In genomic region chr10:133334495-133335237, GRCh38 we compare ENCODE assay signal across 9 cellular contexts. TPM values are rescaled to one million over a fixed set of nuclear protein-coding genes. Genes with fewer than 3 reads are reported as not detected.
A peak's percentile ranks its signal among the peaks of the same experiment; 100 is the strongest.
DNase-seq lines count a peak whose midpoint lies in the region; ATAC-seq and TF ChIP-seq lines count a peak whose summit lies in the region.
"Had no signal": no experiment of that assay in that cellular context is flagged by ENCODE, and none has a peak within 500 bp of the region (broad histone marks: within the 10 kb centered on the region; RNA-seq: fewer than 3 reads in every experiment).

No MANE protein-coding gene starts in this region.

- no peak for TF ChIP-seq CTCF in GM23338 (conservative IDR thresholded peaks at IDR 0.05; ENCODE audit: low read depth in 2 of 2)
- TF ChIP-seq CTCF in activated CD8-positive, alpha-beta T cell treated with anti-CD3 and anti-CD28 coated beads for 36 hours (IDR thresholded peaks at IDR 0.05) = no peak
- TF ChIP-seq CTCF in glutamatergic neuron (IDR thresholded peaks at IDR 0.05; ENCODE audit: partially characterized antibody, unreplicated experiment) = no peak

- peaks cover 17% of the 10 kb centered on the region for H3K9me3 Mint-ChIP-seq in GM23338
- H3K9me3 Mint-ChIP-seq in activated CD8-positive, alpha-beta T cell treated with anti-CD3 and anti-CD28 coated beads for 36 hours = no peaks in the 10 kb centered on the region
- peaks cover 3% of the 10 kb centered on the region for H3K9me3 Mint-ChIP-seq in glutamatergic neuron (ENCODE audit: unreplicated experiment)

- H3K9me2 ChIP-seq in GM23338 (ENCODE audit: insufficient read depth) = no peaks in the 10 kb centered on the region

- H3K4me1 Mint-ChIP-seq in GM23338 (no peaks in the 10 kb centered on the region; the same call in 1 of the 3 replicates), glutamatergic neuron (ENCODE audit: low read depth, unreplicated experiment) (no peaks in the 10 kb centered on the region)
- peaks cover 9% of the 10 kb centered on the region for H3K4me1 Mint-ChIP-seq in activated CD8-positive, alpha-beta T cell treated with anti-CD3 and anti-CD28 coated beads for 36 hours (ENCODE audit: low read depth)

- H3K4me2 ChIP-seq in GM23338 = peak overlapping the region; percentile 80

- H3K4me1 ChIP-seq in GM23338 (ENCODE audit: insufficient read depth) = no peaks in the 10 kb centered on the region

- H3F3A ChIP-seq in GM23338 (replicated peaks; ENCODE audit: low read depth) = 0 out of 2 replicates have a peak, but pooled peaks cover 3% of the 10 kb centered on the region

- H3K4me3 Mint-ChIP-seq in GM23338 (peak overlapping the region; percentile 70), glutamatergic neuron (ENCODE audit: unreplicated experiment) (peak overlapping the region; percentile 68)
- H3K4me3 Mint-ChIP-seq in activated CD8-positive, alpha-beta T cell treated with anti-CD3 and anti-CD28 coated beads for 36 hours = peak overlapping the region; percentile 56

- peak overlapping the region; percentile 80; the same call in 1 of the 2 replicates for H2AFZ ChIP-seq in GM23338

- intact Hi-C loops in activated CD8-positive, alpha-beta T cell treated with anti-CD3 and anti-CD28 coated beads for 36 hours (cut with micrococcal nuclease) = no loop called here
- intact Hi-C loops in sciatic nerve (cut with DNase I) = no loop called here

- no peaks in the 10 kb centered on the region for H4K20me1 ChIP-seq in GM23338 (replicated peaks; ENCODE audit: insufficient read depth)

- ATAC-seq in GM23338 (peak; percentile 55), sciatic nerve (peak; percentile 45), HG03378 (IDR thresholded peaks at IDR 0.05; ENCODE audit: unreplicated experiment) (no peak)
- peak; percentile 31 for ATAC-seq in activated CD8-positive, alpha-beta T cell treated with anti-CD3 and anti-CD28 coated beads for 36 hours

- H3K27me3 ChIP-seq in GM23338 (ENCODE audit: insufficient read depth) = peaks cover 69% of the 10 kb centered on the region

- no peaks in the 10 kb centered on the region for H3K79me2 ChIP-seq in GM23338 (replicated peaks; ENCODE audit: insufficient read depth)

- no peaks in the 10 kb centered on the region for H3K36me3 ChIP-seq in GM23338 (ENCODE audit: insufficient read depth)

- H3K36me3 Mint-ChIP-seq in GM23338 (ENCODE audit: low read depth) (no peaks in the 10 kb centered on the region; the same call in 1 of the 3 replicates), glutamatergic neuron (ENCODE audit: unreplicated experiment) (peaks cover 15% of the 10 kb centered on the region)
- H3K36me3 Mint-ChIP-seq in activated CD8-positive, alpha-beta T cell treated with anti-CD3 and anti-CD28 coated beads for 36 hours (ENCODE audit: low read depth) = no peaks in the 10 kb centered on the region

- POLR2A ChIA-PET in activated CD8-positive, alpha-beta T cell treated with anti-CD3 and anti-CD28 coated beads for 36 hours (lab: Charles Lee) = interaction anchor here (0.9 to 2.0 kb wide), 3 partner anchors 13 to 22 kb away, joined by 3 to 6 read pairs (median 3); partner anchors contain the start of gene PRAP1

- CTCF ChIA-PET in activated CD8-positive, alpha-beta T cell treated with anti-CD3 and anti-CD28 coated beads for 36 hours (lab: Charles Lee) = interaction anchor here (1.4 kb wide), 1 partner anchor 20 kb away, joined by 4 read pairs; no protein-coding TSS in a partner anchor

- peak overlapping the region; percentile 60 for H3K4me3 ChIP-seq in GM23338

- DNase-seq in GM23338 (ENCODE audit: low spot score) (peak; percentile 60), glutamatergic neuron (peak; percentile 61), sciatic nerve (ENCODE audit: low spot score) (peak; percentile 63), HT-29 (ENCODE audit: low spot score) (no peak), NCI-H345 treated with DMSO at 0.1 percent for 48 hours (lab: John Stamatoyannopoulos, UW; ENCODE audit: unreplicated experiment) (no peak), erythroblast (lab: John Stamatoyannopoulos, UW) (no peak)
- no peak for DNase-seq in activated CD8-positive, alpha-beta T cell treated with anti-CD3 and anti-CD28 coated beads for 36 hours

- no peak overlapping the region for H3K27ac ChIP-seq in GM23338 (ENCODE audit: low read depth)

- H3K27ac Mint-ChIP-seq in GM23338 (no peak overlapping the region), glutamatergic neuron (ENCODE audit: unreplicated experiment) (no peak overlapping the region)
- no peak overlapping the region for H3K27ac Mint-ChIP-seq in activated CD8-positive, alpha-beta T cell treated with anti-CD3 and anti-CD28 coated beads for 36 hours

- peaks cover 49% of the 10 kb centered on the region for H3K27me3 Mint-ChIP-seq in GM23338 (ENCODE audit: insufficient read depth, low read depth, poor library complexity)
- H3K27me3 Mint-ChIP-seq in activated CD8-positive, alpha-beta T cell treated with anti-CD3 and anti-CD28 coated beads for 36 hours = peaks cover 22% of the 10 kb centered on the region
- peaks cover 15% of the 10 kb centered on the region for H3K27me3 Mint-ChIP-seq in glutamatergic neuron (ENCODE audit: unreplicated experiment)

- TF ChIP-seq POLR2A in erythroblast (IDR thresholded peaks at IDR 0.05; ENCODE audit: low read length) = no peak

TF ChIP-seq in GM23338, 12 proteins besides CTCF, POLR2A, EP300 and RAD21 (continues in another document):
- TF ChIP-seq ZNF114 (CRISPR knock-in tag; IDR thresholded peaks at IDR 0.05) (no peak), REST (IDR thresholded peaks at IDR 0.05; ENCODE audit: unreplicated experiment) (no peak)

RNA-seq across cellular contexts. Expression of gene CALY, which starts 2.0 kb away (rescaled TPM):
- 0.31 and 1.0 TPM in 2 replicates for total RNA-seq in GM23338 (2014; rRNA removed; shearing (Covaris generic))
- polyA plus RNA-seq in GM23338 (2016; fragmentation: Nextera tagmentation; extraction: Ambion mirVana) = 8.0 and 9.0 TPM in 2 replicates
- total RNA-seq in activated CD8-positive, alpha-beta T cell treated with anti-CD3 and anti-CD28 coated beads for 36 hours = not detected
- total RNA-seq in glutamatergic neuron (ENCODE audit: unreplicated experiment) (19.8 TPM), sciatic nerve (0.98 TPM)
- total RNA-seq in HT-29 (2014; rRNA removed; shearing (Covaris generic)) = not detected in 2 replicates
- total RNA-seq: H4 had no signal

RNA-seq across cellular contexts. Expression of gene PRAP1, which starts 12.5 kb away (rescaled TPM):
- not detected in 2 replicates for total RNA-seq in GM23338 (2014; rRNA removed; shearing (Covaris generic))
- polyA plus RNA-seq in GM23338 (2016; fragmentation: Nextera tagmentation; extraction: Ambion mirVana) = 0.68 and 1.5 TPM in 2 replicates
- not detected for total RNA-seq in activated CD8-positive, alpha-beta T cell treated with anti-CD3 and anti-CD28 coated beads for 36 hours
- total RNA-seq in glutamatergic neuron (ENCODE audit: unreplicated experiment) (not detected), sciatic nerve (9.9 TPM)
- 25.0 and 36.5 TPM in 2 replicates for total RNA-seq in HT-29 (2014; rRNA removed; shearing (Covaris generic))
- total RNA-seq: H4 had no signal

RNA-seq across cellular contexts. Expression of gene FUOM, which starts 23.2 kb away (rescaled TPM):
- total RNA-seq in GM23338 (2014; rRNA removed; shearing (Covaris generic)) = 33.9 and 43.9 TPM in 2 replicates
- 30.8 and 33.0 TPM in 2 replicates for polyA plus RNA-seq in GM23338 (2016; fragmentation: Nextera tagmentation; extraction: Ambion mirVana)
- total RNA-seq in activated CD8-positive, alpha-beta T cell treated with anti-CD3 and anti-CD28 coated beads for 36 hours = 10 to 100 TPM; 32.2 to 33.7 TPM
- total RNA-seq in glutamatergic neuron (ENCODE audit: unreplicated experiment) = 13.0 TPM
- total RNA-seq in sciatic nerve = 35.2 TPM
- 59.7 and 60.8 TPM in 2 replicates for total RNA-seq in HT-29 (2014; rRNA removed; shearing (Covaris generic))

RNA-seq across cellular contexts. Expression of gene ZNF511, which starts 26.0 kb away (rescaled TPM):
- total RNA-seq in GM23338 (2014; rRNA removed; shearing (Covaris generic)) = 41.0 and 41.3 TPM in 2 replicates
- polyA plus RNA-seq in GM23338 (2016; fragmentation: Nextera tagmentation; extraction: Ambion mirVana) = 104 and 114 TPM in 2 replicates
- 10 to 100 TPM; 58.0 to 60.1 TPM for total RNA-seq in activated CD8-positive, alpha-beta T cell treated with anti-CD3 and anti-CD28 coated beads for 36 hours
- total RNA-seq in glutamatergic neuron (ENCODE audit: unreplicated experiment) = 24.6 TPM
- total RNA-seq in sciatic nerve = 27.8 TPM
- 80.3 and 102 TPM in 2 replicates for total RNA-seq in HT-29 (2014; rRNA removed; shearing (Covaris generic))

RNA-seq across cellular contexts. Expression of gene TUBGCP2, which starts 26.0 kb away (rescaled TPM):
- 51.5 and 67.7 TPM in 2 replicates for total RNA-seq in GM23338 (2014; rRNA removed; shearing (Covaris generic))
- 56.6 and 59.6 TPM in 2 replicates for polyA plus RNA-seq in GM23338 (2016; fragmentation: Nextera tagmentation; extraction: Ambion mirVana)
- 10 to 100 TPM; 54.1 to 57.5 TPM for total RNA-seq in activated CD8-positive, alpha-beta T cell treated with anti-CD3 and anti-CD28 coated beads for 36 hours
- 61.4 TPM for total RNA-seq in glutamatergic neuron (ENCODE audit: unreplicated experiment)
- total RNA-seq in sciatic nerve = 55.9 TPM
- total RNA-seq in HT-29 (2014; rRNA removed; shearing (Covaris generic)) = 87.7 and 88.4 TPM in 2 replicates

Comparison
In these comparisons a context has a peak if more than half of its experiments do, and no peak if none do; other contexts are left out.
1. DNase-seq: peak in GM23338 (single experiment), glutamatergic neuron (single experiment) and sciatic nerve (single experiment); none in activated CD8-positive, alpha-beta T cell treated with anti-CD3 and anti-CD28 coated beads for 36 hours (single experiment), HT-29 (single experiment), NCI-H345 treated with DMSO at 0.1 percent for 48 hours (single experiment) and erythroblast (0 of 2).
2. RNA of gene CALY, which starts 2.0 kb away (total RNA-seq): 19.8 TPM in glutamatergic neuron (single experiment); 0.31 to 1.0 TPM in GM23338, 0.98 TPM in sciatic nerve (single experiment), not detected in activated CD8-positive, alpha-beta T cell treated with anti-CD3 and anti-CD28 coated beads for 36 hours and not detected in HT-29; every median in the first group is over 10 times any median in the second.
3. RNA of gene PRAP1, which starts 12.5 kb away (total RNA-seq): 25.0 to 36.5 TPM in HT-29 and 9.9 TPM in sciatic nerve (single experiment); not detected in GM23338, not detected in activated CD8-positive, alpha-beta T cell treated with anti-CD3 and anti-CD28 coated beads for 36 hours and not detected in glutamatergic neuron (single experiment); every median in the first group is over 10 times any median in the second.
4. Peak in every context shown above with its lines, with median percentiles within 50 percentile points of each other: H3K4me3 Mint-ChIP-seq.